ENCODE assay signal across 22 cellular contexts in genomic region chr10:132860527-132860926, GRCh38.
A peak's percentile ranks its signal among the peaks of the same experiment; 100 is the strongest.
DNase-seq lines count a peak whose midpoint lies in the region; ATAC-seq and TF ChIP-seq lines count a peak whose summit lies in the region.
"Had no signal": no experiment of that assay in that cellular context is flagged by ENCODE, and none has a peak within 500 bp of the region (broad histone marks: within the 10 kb centered on the region; RNA-seq: fewer than 3 reads in every experiment).

No MANE protein-coding gene starts in this region.

- H3K27me3 Mint-ChIP-seq in CD14-positive monocyte (ENCODE audit: low read depth in 3 of 3), result peaks cover 2 to 20% (median 4%) of the 10 kb centered on the region in 3 donors

- H3K9me3 Mint-ChIP-seq in CD14-positive monocyte, result peaks cover 0 to 17% (median 2%) of the 10 kb centered on the region in 7 donors
- H3K9me3 Mint-ChIP-seq: T-helper 1 cell treated with Interleukin-12 subunit alpha and Interleukin-12 subunit beta and Interleukin-4 antibody, amounts not matched to agents 30 μg/mL and 1 μg/mL, for 36 hours had no signal

- H3K4me3 ChIP-seq in HEK293 (ENCODE audit: low read depth, low read length), result no peak overlapping the region
- H3K4me3 ChIP-seq: lung, SJSA1, thyroid gland had no signal

- H3K4me1 Mint-ChIP-seq in CD14-positive monocyte, result peaks cover 4% of the 10 kb centered on the region

- H3K36me3 ChIP-seq in HEK293 (ENCODE audit: control insufficient read depth in 2 of 2, insufficient read depth in 1 of 2, low read length in 2 of 2), result no peaks in the 10 kb centered on the region
- H3K36me3 ChIP-seq: SJSA1, thyroid gland had no signal

- POLR2A ChIA-PET in HEK293 (lab: Yijun Ruan, JAX), result no interaction called here

- H3K36me3 Mint-ChIP-seq in CD14-positive monocyte, result no peaks in the 10 kb centered on the region

- DNase-seq in CD14-positive monocyte (ENCODE audit: low spot score) (peak; percentile 29), posterior vena cava (ENCODE audit: low spot score) (peak; percentile 68), AG20443 (ENCODE audit: low spot score) (no peak), cerebellum (ENCODE audit: low spot score) (no peak)
- DNase-seq: activated CD4-positive, alpha-beta T cell treated with anti-CD3 and anti-CD28 coated beads, Interleukin-2, amount 50 U/mL, for 4 hours; activated naive CD4-positive, alpha-beta T cell; activated T-cell treated with anti-CD3 and anti-CD28 coated beads for 4 hours; DMS79 treated with DMSO at 0.1 percent for 48 hours; KG1; NCI-H1694; NCI-H748 treated with DMSO at 0.1 percent for 48 hours; OCI-M1; stimulated activated CD4-positive, alpha-beta T cell treated with anti-CD3 and anti-CD28 coated beads, Interleukin-2, amount 100 ng/mL, for 24 hours; stimulated activated naive B cell treated with anti-CD40 and anti-IgM and Interleukin-4, amounts not matched to agents 10 μg/mL and 1 μg/mL and 100 μg/mL, for 72 hours; thyroid gland had no signal

- ATAC-seq in esophagus mucosa, result peak; percentile 91
- ATAC-seq in GM18511 (IDR thresholded peaks at IDR 0.05; ENCODE audit: unreplicated experiment), result no peak
- ATAC-seq in GM21619 (IDR thresholded peaks at IDR 0.05; ENCODE audit: unreplicated experiment), result no peak
- ATAC-seq: stimulated activated naive B cell treated with anti-CD40 and anti-IgM and Interleukin-4, amounts not matched to agents 10 μg/mL and 1 μg/mL and 100 μg/mL, for 72 hours had no signal

- intact Hi-C loops in CD14-positive monocyte (cut with micrococcal nuclease) (no loop called here), posterior vena cava (cut with DNase I) (no loop called here)

- peak overlapping the region in 1 of 7 donors; percentile 73 for H3K27ac Mint-ChIP-seq in CD14-positive monocyte
- H3K27ac Mint-ChIP-seq: stimulated activated naive B cell treated with anti-CD40 and anti-IgM and Interleukin-4, amounts not matched to agents 10 μg/mL and 1 μg/mL and 100 μg/mL, for 72 hours; T-helper 1 cell treated with Interleukin-12 subunit alpha and Interleukin-12 subunit beta and Interleukin-4 antibody, amounts not matched to agents 30 μg/mL and 1 μg/mL, for 36 hours had no signal

- CTCF ChIA-PET in HEK293 (lab: Yijun Ruan, JAX), result interaction anchor here (0.6 kb wide), 1 partner anchor 253 kb away, joined by 3 read pairs; no protein-coding TSS in a partner anchor

- no peak overlapping the region for H3K27ac ChIP-seq in HEK293 (ENCODE audit: extremely low read depth, low read depth, low read length)
- H3K27ac ChIP-seq: SJSA1, thyroid gland had no signal

- TF ChIP-seq CTCF in CD14-positive monocyte (IDR thresholded peaks at IDR 0.05), result no peak
- TF ChIP-seq CTCF in HEK293 (tag by site-specific recombination; IDR thresholded peaks at IDR 0.05), result no peak

- no peak overlapping the region for H3K4me3 Mint-ChIP-seq in CD14-positive monocyte
- H3K4me3 Mint-ChIP-seq: stimulated activated naive B cell treated with anti-CD40 and anti-IgM and Interleukin-4, amounts not matched to agents 10 μg/mL and 1 μg/mL and 100 μg/mL, for 72 hours; T-helper 1 cell treated with Interleukin-12 subunit alpha and Interleukin-12 subunit beta and Interleukin-4 antibody, amounts not matched to agents 30 μg/mL and 1 μg/mL, for 36 hours had no signal

- H3K4me1 ChIP-seq in HEK293 (ENCODE audit: control insufficient read depth, insufficient read depth, low read length), result no peaks in the 10 kb centered on the region
- H3K4me1 ChIP-seq: SJSA1, thyroid gland had no signal

- no peaks in the 10 kb centered on the region for H3K9me3 ChIP-seq in HEK293 (ENCODE audit: control insufficient read depth, insufficient read depth, low read depth, low read length)
- H3K9me3 ChIP-seq: SJSA1, thyroid gland had no signal

TF ChIP-seq in HEK293, 187 proteins besides CTCF, POLR2A, EP300 and RAD21:
- TF ChIP-seq ZNF354C (tag by site-specific recombination; IDR thresholded peaks at IDR 0.05; ENCODE audit: borderline replicate concordance, low read depth) (no peak), KLF1 (tag by site-specific recombination; IDR thresholded peaks at IDR 0.05) (peak; percentile 96), ZBTB44 (tag by site-specific recombination; IDR thresholded peaks at IDR 0.05) (no peak), TCF7L2 (IDR thresholded peaks at IDR 0.05; ENCODE audit: borderline replicate concordance, low read depth, low read length) (no peak), ZNF791 (tag by site-specific recombination; IDR thresholded peaks at IDR 0.05) (no peak), ZNF707 (tag by site-specific recombination; IDR thresholded peaks at IDR 0.05) (no peak), ZNF423 (tag by site-specific recombination; IDR thresholded peaks at IDR 0.05) (no peak), KLF17 (tag by site-specific recombination; IDR thresholded peaks at IDR 0.05) (peak; percentile 75; the same call in 1 of the 2 replicates), ZIC2 (tag by site-specific recombination; IDR thresholded peaks at IDR 0.05) (no peak), ZNF274 (IDR thresholded peaks at IDR 0.05; ENCODE audit: low read length) (no peak), ZNF274 (tag by site-specific recombination; IDR thresholded peaks at IDR 0.05; ENCODE audit: borderline replicate concordance) (no peak), MYNN (tag by site-specific recombination; IDR thresholded peaks at IDR 0.05; ENCODE audit: borderline replicate concordance) (no peak)
TF ChIP-seq in HEK293: peak in this region for 2.

Comparison
In these comparisons a context has a peak if more than half of its experiments do, and no peak if none do; other contexts are left out.
1. DNase-seq: peak in CD14-positive monocyte (single experiment) and posterior vena cava (single experiment); none in AG20443 (single experiment) and cerebellum (single experiment).